Comparison of ENCODE assay signal across 14 cellular contexts in the genomic region with DNA sequence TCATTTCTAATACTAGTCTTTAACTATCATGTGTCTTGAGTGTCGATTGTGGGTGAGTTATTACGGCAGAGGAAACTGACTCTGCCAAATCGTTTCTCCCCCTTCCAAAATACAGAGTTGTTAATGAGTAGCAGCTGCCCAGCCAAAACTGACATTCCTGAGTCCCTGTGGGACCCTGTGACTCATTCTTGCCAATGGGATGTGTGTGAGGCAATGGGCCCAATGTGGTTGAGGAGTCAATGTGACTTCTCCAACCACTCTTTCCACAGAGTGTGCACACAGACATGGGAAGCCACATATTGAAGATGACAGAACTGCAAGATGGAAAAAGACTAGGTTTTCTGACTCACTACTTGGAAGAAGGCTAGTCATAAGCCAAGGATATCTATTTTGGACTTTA.
DNase-seq lines count a peak whose midpoint lies in the region; ATAC-seq and TF ChIP-seq lines count a peak whose summit lies in the region.
"Had no signal": no experiment of that assay in that cellular context is flagged by ENCODE, and none has a peak within 500 bp of the region (broad histone marks: within the 10 kb centered on the region; RNA-seq: fewer than 3 reads in every experiment).

No MANE protein-coding gene starts in this region.

- intact Hi-C loops in sciatic nerve (cut with DNase I) = no loop called here

- no peaks in the 10 kb centered on the region for H3K36me3 Mint-ChIP-seq in endothelial cell (ENCODE audit: low read depth, unreplicated experiment)
- H3K36me3 Mint-ChIP-seq: naive thymus-derived CD4-positive, alpha-beta T cell had no signal

- H3K4me1 Mint-ChIP-seq in endothelial cell (ENCODE audit: unreplicated experiment) = peaks cover 9% of the 10 kb centered on the region
- H3K4me1 Mint-ChIP-seq: naive thymus-derived CD4-positive, alpha-beta T cell; stimulated activated naive CD8-positive, alpha-beta T cell treated with anti-CD3 and anti-CD28 coated beads, Interleukin-15, amount 100 ng/mL, for 72 hours had no signal

- peak; percentile 89 for ATAC-seq in sciatic nerve
- no peak for ATAC-seq in HG03097 (IDR thresholded peaks at IDR 0.05; ENCODE audit: low FRiP score, unreplicated experiment)
- ATAC-seq in GM18861 (IDR thresholded peaks at IDR 0.05; ENCODE audit: unreplicated experiment) = no peak
- ATAC-seq: naive thymus-derived CD4-positive, alpha-beta T cell; stimulated activated naive CD8-positive, alpha-beta T cell treated with anti-CD3 and anti-CD28 coated beads, Interleukin-15, amount 100 ng/mL, for 72 hours had no signal

- H3K27me3 Mint-ChIP-seq in endothelial cell (ENCODE audit: unreplicated experiment) = peaks cover 1% of the 10 kb centered on the region
- H3K27me3 Mint-ChIP-seq: naive thymus-derived CD4-positive, alpha-beta T cell; stimulated activated naive CD8-positive, alpha-beta T cell treated with anti-CD3 and anti-CD28 coated beads, Interleukin-15, amount 100 ng/mL, for 72 hours had no signal

- TF ChIP-seq CTCF in fibroblast of villous mesenchyme (IDR thresholded peaks at IDR 0.05; ENCODE audit: insufficient read depth, low read depth, low read length) = no peak
- TF ChIP-seq CTCF in endothelial cell (IDR thresholded peaks at IDR 0.05; ENCODE audit: unreplicated experiment) = no peak

- DNase-seq in GM04503 (ENCODE audit: low read depth) = peak; percentile 98
- DNase-seq in RKO (ENCODE audit: low spot score) = peak; percentile 34
- peak; percentile 16 for DNase-seq in fibroblast of villous mesenchyme (ENCODE audit: low read depth)
- peak; percentile 71 for DNase-seq in sciatic nerve (ENCODE audit: low spot score)
- no peak for DNase-seq in endothelial cell (ENCODE audit: low spot score)
- DNase-seq in T-helper 9 cell = no peak
- DNase-seq: activated gamma-delta T cell treated with Interleukin-2 at 50 U/mL for 16 hours; COR-L47; dermis blood vessel endothelial cell; naive thymus-derived CD4-positive, alpha-beta T cell; NCI-H2081; stimulated activated naive CD8-positive, alpha-beta T cell treated with anti-CD3 and anti-CD28 coated beads, Interleukin-15, amount 100 ng/mL, for 72 hours had no signal

- no peak overlapping the region for H3K27ac Mint-ChIP-seq in endothelial cell (ENCODE audit: unreplicated experiment)
- H3K27ac Mint-ChIP-seq: naive thymus-derived CD4-positive, alpha-beta T cell; stimulated activated naive CD8-positive, alpha-beta T cell treated with anti-CD3 and anti-CD28 coated beads, Interleukin-15, amount 100 ng/mL, for 72 hours had no signal

- no peak overlapping the region for H3K4me3 Mint-ChIP-seq in endothelial cell (ENCODE audit: unreplicated experiment)
- H3K4me3 Mint-ChIP-seq: naive thymus-derived CD4-positive, alpha-beta T cell; stimulated activated naive CD8-positive, alpha-beta T cell treated with anti-CD3 and anti-CD28 coated beads, Interleukin-15, amount 100 ng/mL, for 72 hours had no signal

- no peak overlapping the region for H3K4me3 ChIP-seq in fibroblast of villous mesenchyme (ENCODE audit: low read depth, low read length)

- no peaks in the 10 kb centered on the region for H3K9me3 Mint-ChIP-seq in endothelial cell (ENCODE audit: unreplicated experiment)
- H3K9me3 Mint-ChIP-seq: stimulated activated naive CD8-positive, alpha-beta T cell treated with anti-CD3 and anti-CD28 coated beads, Interleukin-15, amount 100 ng/mL, for 72 hours had no signal

Comparison
In these comparisons a context has a peak if more than half of its experiments do, and no peak if none do; other contexts are left out.
1. DNase-seq: peak in GM04503 (single experiment), RKO (single experiment), fibroblast of villous mesenchyme (single experiment) and sciatic nerve (single experiment); none in endothelial cell (single experiment) and T-helper 9 cell (single experiment).